Comparison of ENCODE assay signal across 17 cellular contexts in genomic region chr1:90313756-90314155, GRCh38.
DNase-seq lines count a peak whose midpoint lies in the region; TF ChIP-seq lines count a peak whose summit lies in the region.
"Had no signal": no experiment of that assay in that cellular context is flagged by ENCODE, and none has a peak within 500 bp of the region (broad histone marks: within the 10 kb centered on the region; RNA-seq: fewer than 3 reads in every experiment).

No MANE protein-coding gene starts in this region.

- no peaks in the 10 kb centered on the region for H4K20me1 ChIP-seq in MM.1S (ENCODE audit: insufficient read depth, low read length)
- H4K20me1 ChIP-seq: BLaER1 treated with 17β-estradiol and CSF1 and Interleukin-3, amounts not matched to agents 10 nM and 100 nM had no signal

- H2AFZ ChIP-seq in MM.1S (ENCODE audit: low read length), result no peak overlapping the region

- no peaks in the 10 kb centered on the region for H3K9me3 ChIP-seq in MM.1S (replicated peaks; ENCODE audit: insufficient read depth, low read length)
- H3K9me3 ChIP-seq: A549; BLaER1 treated with 17β-estradiol and CSF1 and Interleukin-3, amounts not matched to agents 10 nM and 100 nM; MG63 had no signal

- H3K4me3 ChIP-seq in astrocyte of the cerebellum (ENCODE audit: low read depth, low read length), result no peak overlapping the region
- H3K4me3 ChIP-seq in MM.1S (ENCODE audit: low read length), result no peak overlapping the region
- H3K4me3 ChIP-seq in H7 (ENCODE audit: insufficient read depth, low read depth, low read length), result no peak overlapping the region
- H3K4me3 ChIP-seq: A549; BLaER1 treated with 17β-estradiol and CSF1 and Interleukin-3, amounts not matched to agents 10 nM and 100 nM; MG63 had no signal

- H3K27ac ChIP-seq in MM.1S (ENCODE audit: low read length), result no peak overlapping the region
- H3K27ac ChIP-seq: A549; BLaER1 treated with 17β-estradiol and CSF1 and Interleukin-3, amounts not matched to agents 10 nM and 100 nM had no signal

- H3K9me2 ChIP-seq in MM.1S (replicated peaks; ENCODE audit: insufficient read depth, low read length), result no peaks in the 10 kb centered on the region

- H3K27me3 ChIP-seq in MM.1S (replicated peaks; ENCODE audit: insufficient read depth, low read length), result no peaks in the 10 kb centered on the region
- no peaks in the 10 kb centered on the region for H3K27me3 ChIP-seq in H7 (ENCODE audit: control insufficient read depth, insufficient read depth, low read length)
- H3K27me3 ChIP-seq: BLaER1 treated with 17β-estradiol and CSF1 and Interleukin-3, amounts not matched to agents 10 nM and 100 nM; MG63 had no signal

- no peaks in the 10 kb centered on the region for H3K4me1 ChIP-seq in MM.1S (ENCODE audit: low read length)
- H3K4me1 ChIP-seq: A549; BLaER1 treated with 17β-estradiol and CSF1 and Interleukin-3, amounts not matched to agents 10 nM and 100 nM had no signal

- TF ChIP-seq CTCF in astrocyte of the cerebellum (IDR thresholded peaks at IDR 0.05; ENCODE audit: low read depth, low read length, missing control alignments) (no peak), MM.1S (IDR thresholded peaks at IDR 0.05; ENCODE audit: low read length) (no peak)

- H3K79me2 ChIP-seq in MM.1S (ENCODE audit: low read length), result no peaks in the 10 kb centered on the region

- peak; percentile 2 for DNase-seq in M059J (ENCODE audit: low read depth)
- peak; percentile 53 for DNase-seq in astrocyte of the cerebellum (ENCODE audit: low read depth)
- DNase-seq in medulla oblongata (ENCODE audit: extremely low spot score), result peak; percentile 66
- DNase-seq in putamen (ENCODE audit: low spot score), result peak; percentile 6
- no peak for DNase-seq in LoVo (ENCODE audit: low spot score)
- no peak for DNase-seq in MM.1S
- no peak for DNase-seq in H7
- no peak for DNase-seq in NCI-H446 (lab: John Stamatoyannopoulos, UW)
- DNase-seq: CD8-positive, alpha-beta memory T cell; MG63; NCI-H1092; NCI-H1436 treated with DMSO at 0.1 percent for 48 hours; NCI-H2081; RPMI8226; SHP77 treated with DMSO at 0.1 percent for 48 hours had no signal

- no peaks in the 10 kb centered on the region for H3K36me3 ChIP-seq in MM.1S (replicated peaks; ENCODE audit: insufficient read depth, low read length)
- no peaks in the 10 kb centered on the region for H3K36me3 ChIP-seq in H7 (replicated peaks; ENCODE audit: control insufficient read depth, insufficient read depth, low read length)
- H3K36me3 ChIP-seq: BLaER1 treated with 17β-estradiol and CSF1 and Interleukin-3, amounts not matched to agents 10 nM and 100 nM; MG63 had no signal

- no peak overlapping the region for H3K4me2 ChIP-seq in MM.1S (ENCODE audit: low read depth, low read length)
- H3K4me2 ChIP-seq: A549; BLaER1 treated with 17β-estradiol and CSF1 and Interleukin-3, amounts not matched to agents 10 nM and 100 nM had no signal

- no peaks in the 10 kb centered on the region for H3F3A ChIP-seq in MM.1S (ENCODE audit: insufficient read depth, low read length)

- in situ Hi-C loops in astrocyte of the cerebellum (cut with HindIII; ENCODE audit: low sequenced_read_pairs), result no loop called here

- no peak overlapping the region for H3K9ac ChIP-seq in MM.1S (ENCODE audit: low read length)
- H3K9ac ChIP-seq: BLaER1 treated with 17β-estradiol and CSF1 and Interleukin-3, amounts not matched to agents 10 nM and 100 nM had no signal

Comparison
In these comparisons a context has a peak if more than half of its experiments do, and no peak if none do; other contexts are left out.
1. DNase-seq: peak in M059J (single experiment), astrocyte of the cerebellum (single experiment), medulla oblongata (single experiment) and putamen (single experiment); none in LoVo (single experiment), MM.1S (single experiment), H7 (single experiment) and NCI-H446 (0 of 2).